In genomic region chr11:76667856-76668255, GRCh38 we compare ENCODE assay signal across 12 cellular contexts. TPM values are rescaled to one million over a fixed set of nuclear protein-coding genes. Genes with fewer than 3 reads are reported as not detected.
DNase-seq lines count a peak whose midpoint lies in the region; ATAC-seq and TF ChIP-seq lines count a peak whose summit lies in the region.
"Had no signal": no experiment of that assay in that cellular context is flagged by ENCODE, and none has a peak within 500 bp of the region (broad histone marks: within the 10 kb centered on the region; RNA-seq: fewer than 3 reads in every experiment).

No MANE protein-coding gene starts in this region.

- CTCF ChIA-PET in CD4-positive, alpha-beta T cell (lab: Charles Lee) = no interaction called here

- H3K4me3 Mint-ChIP-seq in CD4-positive, alpha-beta T cell = peak overlapping the region; percentile 46
- peak overlapping the region; percentile 84 for H3K4me3 Mint-ChIP-seq in activated T-helper 2 cell treated with anti-CD3 and anti-CD28 coated beads, Interferon-gamma antibody, Interleukin-2, Interleukin-4, amounts not matched to agents 10 μg/mL and 5 μg/mL and 100 μg/mL, durations not matched to agents 14 hours and 24 hours and 36 hours (ENCODE audit: low read depth)
- H3K4me3 Mint-ChIP-seq in glutamatergic neuron (ENCODE audit: unreplicated experiment) = no peak overlapping the region
- H3K4me3 Mint-ChIP-seq: central memory CD8-positive, alpha-beta T cell had no signal

- TF ChIP-seq CTCF in CD4-positive, alpha-beta T cell (IDR thresholded peaks at IDR 0.05) = no peak
- TF ChIP-seq CTCF in left ventricle myocardium inferior (IDR thresholded peaks at IDR 0.05; ENCODE audit: borderline replicate concordance) (no peak), smooth muscle cell (IDR thresholded peaks at IDR 0.05; ENCODE audit: borderline replicate concordance, insufficient read depth, poor library complexity, severe bottlenecking) (no peak), glutamatergic neuron (IDR thresholded peaks at IDR 0.05; ENCODE audit: partially characterized antibody, unreplicated experiment) (no peak)

- no peak overlapping the region for H3K27ac Mint-ChIP-seq in CD4-positive, alpha-beta T cell
- peak overlapping the region; percentile 10 for H3K27ac Mint-ChIP-seq in activated T-helper 2 cell treated with anti-CD3 and anti-CD28 coated beads, Interferon-gamma antibody, Interleukin-2, Interleukin-4, amounts not matched to agents 10 μg/mL and 5 μg/mL and 100 μg/mL, durations not matched to agents 14 hours and 24 hours and 36 hours
- no peak overlapping the region for H3K27ac Mint-ChIP-seq in glutamatergic neuron (ENCODE audit: unreplicated experiment)

- no peaks in the 10 kb centered on the region for H3K9me3 ChIP-seq in CD4-positive, alpha-beta T cell (ENCODE audit: control insufficient read depth, low read length)
- no peaks in the 10 kb centered on the region for H3K9me3 ChIP-seq in left ventricle myocardium inferior (replicated peaks)
- no peaks in the 10 kb centered on the region for H3K9me3 ChIP-seq in smooth muscle cell (replicated peaks; ENCODE audit: low read depth)
- H3K9me3 ChIP-seq: neutrophil had no signal

- ATAC-seq in CD4-positive, alpha-beta T cell (ENCODE audit: poor library complexity) = no peak
- ATAC-seq in GM21447 (IDR thresholded peaks at IDR 0.05; ENCODE audit: unreplicated experiment) (no peak), GM19467 (IDR thresholded peaks at IDR 0.05; ENCODE audit: unreplicated experiment) (no peak), GM21717 (IDR thresholded peaks at IDR 0.05; ENCODE audit: unreplicated experiment) (no peak)
- ATAC-seq: SK-N-SH treated with all-trans-retinoic acid at 6 μM for 48 hours had no signal

- intact Hi-C loops in CD4-positive, alpha-beta T cell (cut with DNase I, micrococcal nuclease) = no loop called here
- intact Hi-C loops in activated T-helper 2 cell treated with anti-CD3 and anti-CD28 coated beads, Interferon-gamma antibody, Interleukin-2, Interleukin-4, amounts not matched to agents 10 μg/mL and 5 μg/mL and 100 μg/mL, durations not matched to agents 14 hours and 24 hours and 36 hours (cut with micrococcal nuclease) = no loop called here
- intact Hi-C loops in left ventricle myocardium inferior (cut with micrococcal nuclease) = no loop called here

- WGBS in smooth muscle cell (ENCODE audit: low lambda C conversion rate) = 57% methylated on average over 7 of the region's 7 CpGs

- H3K4me1 ChIP-seq in left ventricle myocardium inferior (peaks cover 89% of the 10 kb centered on the region), smooth muscle cell (ENCODE audit: low read depth) (no peaks in the 10 kb centered on the region)

- H3K36me3 Mint-ChIP-seq in CD4-positive, alpha-beta T cell (ENCODE audit: low read depth) = no peaks in the 10 kb centered on the region
- H3K36me3 Mint-ChIP-seq in activated T-helper 2 cell treated with anti-CD3 and anti-CD28 coated beads, Interferon-gamma antibody, Interleukin-2, Interleukin-4, amounts not matched to agents 10 μg/mL and 5 μg/mL and 100 μg/mL, durations not matched to agents 14 hours and 24 hours and 36 hours (ENCODE audit: low read depth) = peaks cover 39% of the 10 kb centered on the region
- H3K36me3 Mint-ChIP-seq in glutamatergic neuron (ENCODE audit: unreplicated experiment) = no peaks in the 10 kb centered on the region

- H3K27me3 ChIP-seq in CD4-positive, alpha-beta T cell (ENCODE audit: control insufficient read depth, insufficient read depth, low read length) = peaks cover 12% of the 10 kb centered on the region
- no peaks in the 10 kb centered on the region for H3K27me3 ChIP-seq in left ventricle myocardium inferior (ENCODE audit: low read depth)
- no peaks in the 10 kb centered on the region for H3K27me3 ChIP-seq in smooth muscle cell (ENCODE audit: low read depth)

- H3K4me3 ChIP-seq in left ventricle myocardium inferior (peak overlapping the region; percentile 78), smooth muscle cell (peak overlapping the region; percentile 58)

- peaks cover 41% of the 10 kb centered on the region for H3K27me3 Mint-ChIP-seq in CD4-positive, alpha-beta T cell
- H3K27me3 Mint-ChIP-seq in activated T-helper 2 cell treated with anti-CD3 and anti-CD28 coated beads, Interferon-gamma antibody, Interleukin-2, Interleukin-4, amounts not matched to agents 10 μg/mL and 5 μg/mL and 100 μg/mL, durations not matched to agents 14 hours and 24 hours and 36 hours (ENCODE audit: low read depth) = peaks cover 3% of the 10 kb centered on the region
- peaks cover 2% of the 10 kb centered on the region for H3K27me3 Mint-ChIP-seq in glutamatergic neuron (ENCODE audit: unreplicated experiment)

- H3F3A ChIP-seq in smooth muscle cell (ENCODE audit: low read depth) = peaks cover 12% of the 10 kb centered on the region

- no peak overlapping the region for H3K27ac ChIP-seq in CD4-positive, alpha-beta T cell (ENCODE audit: low read depth, low read length)
- H3K27ac ChIP-seq in left ventricle myocardium inferior (replicated peaks) = peak overlapping the region; percentile 94
- peak overlapping the region; percentile 79 for H3K27ac ChIP-seq in smooth muscle cell (ENCODE audit: low read depth)
- H3K27ac ChIP-seq: neutrophil had no signal

- peaks cover 41% of the 10 kb centered on the region for H3K4me1 Mint-ChIP-seq in CD4-positive, alpha-beta T cell (ENCODE audit: low read depth)
- H3K4me1 Mint-ChIP-seq in activated T-helper 2 cell treated with anti-CD3 and anti-CD28 coated beads, Interferon-gamma antibody, Interleukin-2, Interleukin-4, amounts not matched to agents 10 μg/mL and 5 μg/mL and 100 μg/mL, durations not matched to agents 14 hours and 24 hours and 36 hours (ENCODE audit: low read depth) = peaks cover 56% of the 10 kb centered on the region
- peaks cover 8% of the 10 kb centered on the region for H3K4me1 Mint-ChIP-seq in glutamatergic neuron (ENCODE audit: low read depth, unreplicated experiment)

- POLR2A ChIA-PET in CD4-positive, alpha-beta T cell (lab: Charles Lee) = no interaction called here

- peaks cover 69% of the 10 kb centered on the region for H4K20me1 ChIP-seq in smooth muscle cell (ENCODE audit: low read depth)

- no peaks in the 10 kb centered on the region for H3K9me3 Mint-ChIP-seq in CD4-positive, alpha-beta T cell
- H3K9me3 Mint-ChIP-seq in activated T-helper 2 cell treated with anti-CD3 and anti-CD28 coated beads, Interferon-gamma antibody, Interleukin-2, Interleukin-4, amounts not matched to agents 10 μg/mL and 5 μg/mL and 100 μg/mL, durations not matched to agents 14 hours and 24 hours and 36 hours = no peaks in the 10 kb centered on the region
- peaks cover 3% of the 10 kb centered on the region for H3K9me3 Mint-ChIP-seq in glutamatergic neuron (ENCODE audit: unreplicated experiment)
- H3K9me3 Mint-ChIP-seq: central memory CD8-positive, alpha-beta T cell had no signal

- H3K9ac ChIP-seq in smooth muscle cell (ENCODE audit: low read depth) = peak overlapping the region; percentile 44

- H3K79me2 ChIP-seq in smooth muscle cell (ENCODE audit: low read depth) = peaks cover 63% of the 10 kb centered on the region

- peak overlapping the region; percentile 89 for H3K4me2 ChIP-seq in smooth muscle cell

- no peak overlapping the region for H2AFZ ChIP-seq in smooth muscle cell (ENCODE audit: low read depth)

- DNase-seq in CD4-positive, alpha-beta T cell = no peak
- no peak for DNase-seq in activated T-helper 2 cell treated with anti-CD3 and anti-CD28 coated beads, Interferon-gamma antibody, Interleukin-2, Interleukin-4, amounts not matched to agents 10 μg/mL and 5 μg/mL and 100 μg/mL, durations not matched to agents 14 hours and 24 hours and 36 hours (ENCODE audit: low spot score)
- DNase-seq in left ventricle myocardium inferior (no peak), smooth muscle cell (lab: John Stamatoyannopoulos, UW; ENCODE audit: unreplicated experiment) (no peak), glutamatergic neuron (no peak)
- DNase-seq: NCI-H510A had no signal

- peaks cover 13% of the 10 kb centered on the region for H3K36me3 ChIP-seq in left ventricle myocardium inferior
- H3K36me3 ChIP-seq in smooth muscle cell (ENCODE audit: low read depth) = no peaks in the 10 kb centered on the region
- H3K36me3 ChIP-seq: neutrophil had no signal

RNA-seq across cellular contexts. Expression of gene LRRC32, which starts 2.7 kb away (rescaled TPM):
- total RNA-seq in CD4-positive, alpha-beta T cell = 1 to 10 TPM; 1.8 to 2.4 TPM
- total RNA-seq in activated T-helper 2 cell treated with anti-CD3 and anti-CD28 coated beads, Interferon-gamma antibody, Interleukin-2, Interleukin-4, amounts not matched to agents 10 μg/mL and 5 μg/mL and 100 μg/mL, durations not matched to agents 14 hours and 24 hours and 36 hours = 26.5 and 26.7 TPM in 2 replicates
- total RNA-seq in left ventricle myocardium inferior (35.1 TPM), smooth muscle cell (147 and 171 TPM in 2 replicates), glutamatergic neuron (ENCODE audit: unreplicated experiment) (0.39 TPM)
- 330 and 444 TPM in 2 replicates for polyA plus RNA-seq in smooth muscle cell
